ENCODE assay signal across 8 cellular contexts in the genomic region with DNA sequence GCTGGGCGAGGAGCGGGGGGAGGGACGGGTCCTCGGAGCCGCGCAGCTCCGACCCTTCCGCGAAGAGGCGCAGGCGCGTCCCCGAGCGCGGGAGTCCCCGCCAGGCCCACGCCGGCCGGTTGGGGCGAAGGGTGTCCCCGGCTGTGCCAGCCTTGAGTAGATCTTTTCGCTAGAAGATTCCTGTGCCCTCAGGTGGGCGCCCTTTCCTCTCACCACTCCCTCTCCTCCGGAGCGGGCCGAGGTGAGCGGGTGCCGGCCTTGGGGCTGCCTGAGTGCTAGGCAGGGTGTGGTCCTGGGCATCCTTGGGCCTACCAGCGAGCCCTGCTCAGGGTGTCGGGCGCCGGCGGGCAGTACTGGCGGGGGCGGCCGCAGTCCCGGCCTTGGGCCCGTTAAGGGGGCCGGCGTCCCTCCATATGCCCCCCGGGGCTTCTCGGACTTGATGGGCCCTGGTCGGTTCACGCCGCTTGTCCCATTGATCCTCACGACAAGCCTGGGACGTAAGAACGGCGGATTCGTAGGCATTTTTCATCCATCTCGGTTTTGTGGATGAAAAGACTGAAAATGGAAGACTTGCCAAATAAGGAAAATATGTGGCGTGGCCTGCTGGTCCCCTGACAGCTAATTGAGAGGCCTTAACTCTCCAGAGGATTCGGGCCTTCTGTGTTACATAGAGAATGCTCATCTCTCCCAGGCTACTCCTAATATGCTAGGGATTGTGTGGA. TPM values are rescaled to one million over a fixed set of nuclear protein-coding genes. Genes with fewer than 3 reads are reported as not detected.
DNase-seq lines count a peak whose midpoint lies in the region; FAIRE-seq and TF ChIP-seq lines count a peak whose summit lies in the region.

No MANE protein-coding gene starts in this region.

- DNase-seq in GM04503 (ENCODE audit: low read depth), result peak; percentile 60
- DNase-seq in H54 (ENCODE audit: insufficient read length, low spot score), result peak; percentile 56
- DNase-seq in Kasumi-1 (lab: John Stamatoyannopoulos, UW), result peak; percentile 46 to 57
- peak; percentile 29 for DNase-seq in T follicular helper cell (ENCODE audit: low read depth)
- peak in 45 of 56 donors; percentile 14 to 82 (median 58) for DNase-seq in amygdala (lab: John Stamatoyannopoulos, UW)
- DNase-seq in hepatic stellate cell (ENCODE audit: low spot score), result peak; percentile 80
- DNase-seq in renal cortical epithelial cell (ENCODE audit: low read depth), result peak; percentile 43
- no peak for DNase-seq in cerebellar cortex (ENCODE audit: low spot score)

- no peak for FAIRE-seq in H54 (lab: Jason Lieb, UNC)

- TF ChIP-seq POLR2A in H54 (IDR thresholded peaks at IDR 0.05; ENCODE audit: low read depth, low read length), result peak; percentile 43; the same call in 1 of the 2 replicates

RNA-seq across cellular contexts. Expression of a gene that starts 0.7 kb away (rescaled TPM):
- total RNA-seq in renal cortical epithelial cell, result 157 and 261 TPM in 2 replicates
